19 cellular contexts compared by ENCODE assay signal in genomic region chr10:123869015-123869414, GRCh38. TPM values are rescaled to one million over a fixed set of nuclear protein-coding genes. Genes with fewer than 3 reads are reported as not detected.
"Had no signal": no experiment of that assay in that cellular context is flagged by ENCODE, and none has a peak within 500 bp of the region (broad histone marks: within the 10 kb centered on the region; RNA-seq: fewer than 3 reads in every experiment).

No MANE protein-coding gene starts in this region.

- H3K27me3 ChIP-seq: body of pancreas, right atrium auricular region had no signal

- H3K36me3 ChIP-seq: right atrium auricular region had no signal

- H3K4me3 ChIP-seq: body of pancreas, dorsolateral prefrontal cortex, lung, right atrium auricular region, skin epidermis had no signal

- H3K27ac ChIP-seq: body of pancreas, dorsolateral prefrontal cortex, epithelial cell of prostate, foreskin keratinocyte, right atrium auricular region, skin epidermis had no signal

- DNase-seq: activated CD4-positive, alpha-beta T cell treated with anti-CD3 and anti-CD28 coated beads for 36 hours; activated CD4-positive, alpha-beta T cell treated with anti-CD3 and anti-CD28 coated beads, Interleukin-2, amount 50 U/mL, for 48 hours; activated CD8-positive, alpha-beta memory T cell treated with anti-CD3 and anti-CD28 coated beads, Interleukin-2, amount 10 ng/mL, durations not matched to agents 7 days and 5 days; activated naive CD4-positive, alpha-beta T cell treated with Interleukin-2 at 50 U/mL for 16 hours; activated naive CD8-positive, alpha-beta T cell treated with anti-CD3 and anti-CD28 coated beads, Interleukin-2, amount 10 ng/mL, durations not matched to agents 7 days and 5 days; activated T-cell treated with anti-CD3 and anti-CD28 coated beads, Interleukin-2, amount 50 U/mL, for 1 hour; body of pancreas; dorsolateral prefrontal cortex; glutamatergic neuron; hippocampal formation; stimulated activated naive CD8-positive, alpha-beta T cell treated with anti-CD3 and anti-CD28 coated beads, Interleukin-15, amount 100 ng/mL, for 72 hours; T-cell had no signal

- H3K9me3 ChIP-seq: body of pancreas had no signal

- H3K4me1 ChIP-seq: body of pancreas, foreskin keratinocyte, right atrium auricular region had no signal

RNA-seq across cellular contexts. Expression of gene CPXM2, which starts 22.6 kb away (rescaled TPM):
- total RNA-seq: activated CD4-positive, alpha-beta T cell treated with anti-CD3 and anti-CD28 coated beads for 36 hours; activated CD8-positive, alpha-beta memory T cell treated with anti-CD3 and anti-CD28 coated beads, Interleukin-2, amount 10 ng/mL, durations not matched to agents 7 days and 5 days; activated naive CD8-positive, alpha-beta T cell treated with anti-CD3 and anti-CD28 coated beads, Interleukin-2, amount 10 ng/mL, durations not matched to agents 7 days and 5 days; activated T-helper 17 cell treated with anti-CD3 and anti-CD28 coated beads, Interleukin-2, amount 50 U/mL, for 72 hours; foreskin keratinocyte; myocyte; T-cell had no signal
